12 cellular contexts compared by ENCODE assay signal in genomic region chr10:71268247-71268691, GRCh38. TPM values are rescaled to one million over a fixed set of nuclear protein-coding genes. Genes with fewer than 3 reads are reported as not detected.
A peak's percentile ranks its signal among the peaks of the same experiment; 100 is the strongest.
DNase-seq lines count a peak whose midpoint lies in the region; ATAC-seq, FAIRE-seq and TF ChIP-seq lines count a peak whose summit lies in the region.
"Had no signal": no experiment of that assay in that cellular context is flagged by ENCODE, and none has a peak within 500 bp of the region (broad histone marks: within the 10 kb centered on the region; RNA-seq: fewer than 3 reads in every experiment).

No MANE protein-coding gene starts in this region.

- 29% methylated on average over 7 of the region's 8 CpGs for WGBS in K562 (ENCODE audit: insufficient coverage, low coverage, missing lambda C conversion rate)

- DNase-seq in MCF 10A (ENCODE audit: unreplicated experiment): no peak
- no peak for DNase-seq in breast epithelium (ENCODE audit: low spot score in 2 of 2)
- peak in 3 of 4 experiments; percentile 36 to 44 (median 38) for DNase-seq in K562 (ENCODE audit: extremely low read depth in 1 of 4, low spot score in 3 of 4)
- peak; percentile 38 for DNase-seq in iris pigment epithelial cell (ENCODE audit: low read depth)
- no peak for DNase-seq in vagina (ENCODE audit: extremely low spot score in 2 of 2)
- DNase-seq in NOMO-1 treated with DMSO at 0.1 percent for 48 hours (lab: John Stamatoyannopoulos, UW; ENCODE audit: unreplicated experiment): no peak
- DNase-seq: activated CD4-positive, CD25-positive, alpha-beta regulatory T cell; CD4-positive, alpha-beta memory T cell; stimulated activated CD8-positive, alpha-beta memory T cell treated with anti-CD3 and anti-CD28 coated beads, Interleukin-4, amount 100 ng/mL, for 48 hours had no signal

- H3K9me3 Mint-ChIP-seq in MCF 10A (ENCODE audit: unreplicated experiment): no peaks in the 10 kb centered on the region
- H3K9me3 Mint-ChIP-seq: CD4-positive, alpha-beta memory T cell had no signal

- peak overlapping the region; percentile 90 for H3K27ac Mint-ChIP-seq in MCF 10A (ENCODE audit: low read depth, unreplicated experiment)
- H3K27ac Mint-ChIP-seq: CD4-positive, alpha-beta memory T cell had no signal

- H3K9ac ChIP-seq in K562 (ENCODE audit: insufficient read depth in 1 of 2, low read depth in 2 of 2, low read length in 2 of 2): peak overlapping the region in 1 of 2 experiments; percentile 35; a peak in 1 of 4 replicates

- H3K4me1 ChIP-seq in breast epithelium: peaks cover 0 to 8% of the 10 kb centered on the region in 2 donors
- H3K4me1 ChIP-seq in K562 (replicated peaks in 1 of 2; ENCODE audit: control insufficient read depth in 2 of 2, insufficient read depth in 2 of 2, low read length in 2 of 2): peaks cover 34 to 54% of the 10 kb centered on the region in 2 experiments
- H3K4me1 ChIP-seq in vagina: peaks cover 34% of the 10 kb centered on the region

- TF ChIP-seq RAD21 in K562 (CRISPR knock-in tag; conservative IDR thresholded peaks at IDR 0.05 in 1 of 2, IDR thresholded peaks at IDR 0.05 in 1 of 2): peak; percentile 68 to 81

- TF ChIP-seq EP300 in K562 (IDR thresholded peaks at IDR 0.05; ENCODE audit: low read length): no peak

- H3K27ac ChIP-seq in breast epithelium (no peak overlapping the region), K562 (ENCODE audit: extremely low read depth, low read depth, low read length) (no peak overlapping the region), vagina (peak overlapping the region; percentile 0)
- H3K27ac ChIP-seq: HL-60 had no signal

- no peaks in the 10 kb centered on the region for H3K9me3 ChIP-seq in breast epithelium
- H3K9me3 ChIP-seq in K562 (replicated peaks; ENCODE audit: control insufficient read depth, insufficient read depth, low read depth, low read length): no peaks in the 10 kb centered on the region
- no peaks in the 10 kb centered on the region for H3K9me3 ChIP-seq in vagina

- H3K9me1 ChIP-seq in K562 (ENCODE audit: control insufficient read depth, insufficient read depth, low read length): no peaks in the 10 kb centered on the region

- H3K27me3 Mint-ChIP-seq in MCF 10A (ENCODE audit: insufficient read depth, unreplicated experiment): no peaks in the 10 kb centered on the region
- H3K27me3 Mint-ChIP-seq: CD4-positive, alpha-beta memory T cell had no signal

- H3K36me3 ChIP-seq in breast epithelium: no peaks in the 10 kb centered on the region
- no peaks in the 10 kb centered on the region for H3K36me3 ChIP-seq in K562 (ENCODE audit: control insufficient read depth, insufficient read depth, low read length)
- H3K36me3 ChIP-seq in vagina: no peaks in the 10 kb centered on the region

- peaks cover 49% of the 10 kb centered on the region for H3K4me1 Mint-ChIP-seq in MCF 10A (ENCODE audit: insufficient read depth, unreplicated experiment)

- TF ChIP-seq POLR2A in breast epithelium (IDR thresholded peaks at IDR 0.05): no peak
- no peak for TF ChIP-seq POLR2A in K562 (conservative IDR thresholded peaks at IDR 0.05)
- TF ChIP-seq POLR2A in vagina (IDR thresholded peaks at IDR 0.05): no peak

- H3K4me3 Mint-ChIP-seq in MCF 10A (ENCODE audit: unreplicated experiment): no peak overlapping the region
- H3K4me3 Mint-ChIP-seq: CD4-positive, alpha-beta memory T cell had no signal

- FAIRE-seq in K562 (lab: Jason Lieb, UNC): peak; percentile 66

- POLR2A ChIA-PET in MCF 10A (lab: Yijun Ruan, JAX) (interaction anchor here (1.3 kb wide), 1 partner anchor 12 kb away, joined by 3 read pairs; no protein-coding TSS in a partner anchor), K562 (lab: Yijun Ruan, JAX) (interaction anchor here (0.6 to 0.7 kb wide), 4 partner anchors 59 to 1006 kb away, joined by 3 to 5 read pairs (median 4); no protein-coding TSS in a partner anchor)

- peak; percentile 14 for ATAC-seq in K562
- no peak for ATAC-seq in GM21390 (IDR thresholded peaks at IDR 0.05; ENCODE audit: unreplicated experiment)
- ATAC-seq in GM21737 (IDR thresholded peaks at IDR 0.05; ENCODE audit: unreplicated experiment): no peak

- intact Hi-C loops in MCF 10A (cut with micrococcal nuclease) (loop anchor here (1.0 to 5.0 kb wide), 2 partner anchors 55 to 341 kb away; no protein-coding TSS in a partner anchor), breast epithelium (cut with DNase I; ENCODE audit: low total_unique reads) (no loop called here), K562 (cut with micrococcal nuclease) (no loop called here), vagina (cut with DNase I) (loop anchor here (10.0 kb wide), 1 partner anchor 53 kb away; the partner anchor contains the start of gene UNC5B)

- H3K27me3 ChIP-seq in breast epithelium (no peaks in the 10 kb centered on the region), K562 (ENCODE audit: control insufficient read depth in 2 of 2, insufficient read depth in 2 of 2, low read length in 2 of 2) (no peaks in the 10 kb centered on the region; a peak in 1 of 5 replicates), vagina (no peaks in the 10 kb centered on the region)

- H3K4me3 ChIP-seq in breast epithelium (no peak overlapping the region), K562 (no peak overlapping the region), vagina (no peak overlapping the region)

- H2AFZ ChIP-seq in K562 (ENCODE audit: low read depth, low read length): no peak overlapping the region

- H3K36me3 Mint-ChIP-seq in MCF 10A (ENCODE audit: insufficient read depth, unreplicated experiment): peaks cover 4% of the 10 kb centered on the region
- H3K36me3 Mint-ChIP-seq: CD4-positive, alpha-beta memory T cell had no signal

- TF ChIP-seq CTCF in MCF 10A (IDR thresholded peaks at IDR 0.05; ENCODE audit: unreplicated experiment) (peak; percentile 27), breast epithelium (IDR thresholded peaks at IDR 0.05) (no peak), K562 (IDR thresholded peaks at IDR 0.05 in 2 of 3, conservative IDR thresholded peaks at IDR 0.05 in 1 of 3; ENCODE audit: insufficient read depth in 2 of 3, low read depth in 1 of 3, low read length in 3 of 3) (peak; percentile 65 to 78 (median 77)), vagina (IDR thresholded peaks at IDR 0.05) (peak in 1 of 3 experiments; percentile 21)

- peaks cover 8% of the 10 kb centered on the region; the same call in 1 of the 2 replicates for H4K20me1 ChIP-seq in K562 (replicated peaks; ENCODE audit: control insufficient read depth, insufficient read depth, low read length)

- no peak overlapping the region for H3K4me2 ChIP-seq in K562 (ENCODE audit: insufficient read depth, low read length)

- in situ Hi-C loops in K562 (cut with MboI): no loop called here

- BruUV-seq in MCF 10A (replicated peaks; lab: Mats Ljungman, UMichigan) (no TSS peak), K562 (replicated peaks; lab: Mats Ljungman, UMichigan) (no TSS peak)

- CTCF ChIA-PET in MCF 10A (lab: Yijun Ruan, JAX): interaction anchor here (0.6 to 1.8 kb wide), 8 partner anchors 12 to 380 kb away, joined by 3 to 8 read pairs (median 4); partner anchors contain the start of gene PCBD1
- CTCF ChIA-PET in K562 (lab: Yijun Ruan, JAX; ENCODE audit: low intra/inter-chr PET ratio): interaction anchor here (1.3 kb wide), 1 partner anchor 343 kb away, joined by 4 read pairs; no protein-coding TSS in a partner anchor

- H3K79me2 ChIP-seq in K562 (ENCODE audit: control insufficient read depth, insufficient read depth, low read length): no peaks in the 10 kb centered on the region

RNA-seq across cellular contexts. Expression of gene SLC29A3, which starts 50.8 kb away (rescaled TPM):
- total RNA-seq in MCF 10A (2022) (3.6 and 4.0 TPM in 2 replicates), breast epithelium (10 to 100 TPM in 1 of 3 donors, 1 to 10 TPM in 2; 5.6 to 12.0 (median 6.2) TPM), K562 (2014; rRNA removed) (2.1 and 4.5 TPM in 2 replicates), K562 (2014; rRNA removed; fragmentation: Illumina TruSeq; extraction: Trizol) (2.8 TPM in 2 replicates), K562 (2015; rRNA removed; fragmentation: Illumina TruSeq; extraction: Trizol) (3.2 and 3.6 TPM in 2 replicates), K562 (2021) (8.2 and 8.5 TPM in 2 replicates), vagina (7.6 TPM)
- 5.7 and 14.0 TPM in 2 replicates for total RNA-seq in K562 (2011; cell fraction: chromatin; rRNA removed; ENCODE audit: low replicate concordance)
- 13.4 and 15.0 TPM in 2 replicates for total RNA-seq in K562 (2011; cell fraction: nucleolus; rRNA removed)
- 11.0 and 15.7 TPM in 2 replicates for total RNA-seq in K562 (2011; cell fraction: nucleoplasm; rRNA removed)
- polyA plus RNA-seq in K562 (2011; rRNA removed) (4.1 and 7.1 TPM in 2 replicates), K562 (2014; fragmentation: Illumina TruSeq; extraction: Trizol) (10.5 and 10.7 TPM in 2 replicates), K562 (2014; fragmentation: Nextera tagmentation; extraction: Ambion mirVana) (10 to 100 TPM in 1 of 2 experiments, 1 to 10 TPM in 1; 6.3 to 10.3 TPM), K562 (2014; rRNA removed) (4.5 and 4.6 TPM in 2 replicates)
- polyA plus RNA-seq in K562 (2011; cell fraction: cytosol; rRNA removed): 7.9 and 15.0 TPM in 2 replicates
- polyA plus RNA-seq in K562 (2011; cell fraction: nucleus; rRNA removed): 5.0 and 7.3 TPM in 2 replicates
- 8.2 and 10.4 TPM in 2 replicates for polyA plus RNA-seq in K562 (2012)
- 5.9 and 6.1 TPM in 2 replicates for polyA minus RNA-seq in K562 (2011; rRNA and poly(A)+ RNA removed)
- polyA minus RNA-seq in K562 (2011; cell fraction: cytosol; rRNA and poly(A)+ RNA removed): 6.7 and 9.5 TPM in 2 replicates
- 5.0 and 5.7 TPM in 2 replicates for polyA minus RNA-seq in K562 (2011; cell fraction: nucleus; rRNA and poly(A)+ RNA removed)

RNA-seq across cellular contexts. Expression of gene UNC5B, which starts 55.9 kb away (rescaled TPM):
- total RNA-seq in MCF 10A (2022): 80.5 and 82.4 TPM in 2 replicates
- 1 to 10 TPM in 2 of 3 donors, under 1 TPM in 1; 0.80 to 4.9 (median 3.5) TPM for total RNA-seq in breast epithelium
- total RNA-seq in K562 (2011; cell fraction: chromatin; rRNA removed; ENCODE audit: low replicate concordance): 1.5 and 4.5 TPM in 2 replicates
- total RNA-seq in K562 (2011; cell fraction: nucleolus; rRNA removed): 3.7 and 5.2 TPM in 2 replicates
- total RNA-seq in K562 (2011; cell fraction: nucleoplasm; rRNA removed): 3.3 and 3.7 TPM in 2 replicates
- 5.0 and 6.5 TPM in 2 replicates for total RNA-seq in K562 (2014; rRNA removed)
- total RNA-seq in K562 (2014; rRNA removed; fragmentation: Illumina TruSeq; extraction: Trizol): 1.7 and 2.1 TPM in 2 replicates
- total RNA-seq in K562 (2015; rRNA removed; fragmentation: Illumina TruSeq; extraction: Trizol): 2.0 and 2.5 TPM in 2 replicates
- 7.6 and 8.4 TPM in 2 replicates for total RNA-seq in K562 (2021)
- 1.1 and 1.9 TPM in 2 replicates for polyA plus RNA-seq in K562 (2011; rRNA removed)
- polyA plus RNA-seq in K562 (2011; cell fraction: cytosol; rRNA removed): 1.7 and 2.5 TPM in 2 replicates
- polyA plus RNA-seq in K562 (2011; cell fraction: nucleus; rRNA removed): 4.6 and 5.8 TPM in 2 replicates
- polyA plus RNA-seq in K562 (2012): 7.0 and 71.7 TPM in 2 replicates
- polyA plus RNA-seq in K562 (2014; fragmentation: Illumina TruSeq; extraction: Trizol): 5.4 and 7.2 TPM in 2 replicates
- under 1 TPM; 0.10 to 0.11 TPM for polyA plus RNA-seq in K562 (2014; fragmentation: Nextera tagmentation; extraction: Ambion mirVana)
- 5.7 TPM in 2 replicates for polyA plus RNA-seq in K562 (2014; rRNA removed)
- polyA minus RNA-seq in K562 (2011; rRNA and poly(A)+ RNA removed): 0.57 and 0.95 TPM in 2 replicates
- polyA minus RNA-seq in K562 (2011; cell fraction: cytosol; rRNA and poly(A)+ RNA removed): 1.2 and 1.5 TPM in 2 replicates
- polyA minus RNA-seq in K562 (2011; cell fraction: nucleus; rRNA and poly(A)+ RNA removed): 1.1 and 1.3 TPM in 2 replicates
- total RNA-seq in vagina: 24.3 TPM
- total RNA-seq: CD4-positive, alpha-beta memory T cell had no signal
- polyA plus RNA-seq: CD4-positive, alpha-beta memory T cell had no signal

Comparison
In these comparisons a context has a peak if more than half of its experiments do, and no peak if none do; other contexts are left out.
1. CTCF ChIP-seq: peak in MCF 10A (single experiment) and K562 (3 of 3); none in breast epithelium (0 of 3).
2. intact Hi-C loops: an anchor here in MCF 10A (1.0 to 5.0 kb wide) and vagina (10.0 kb wide); none called in breast epithelium and K562.
3. DNase-seq: peak in K562 (3 of 4) and iris pigment epithelial cell (single experiment); none in MCF 10A (single experiment), breast epithelium (0 of 2), vagina (0 of 2) and NOMO-1 treated with DMSO at 0.1 percent for 48 hours (single experiment).